Comparison of ENCODE assay signal across 18 cellular contexts in genomic region chr15:68220967-68221366, GRCh38. TPM values are rescaled to one million over a fixed set of nuclear protein-coding genes. Genes with fewer than 3 reads are reported as not detected.
DNase-seq lines count a peak whose midpoint lies in the region; ATAC-seq and TF ChIP-seq lines count a peak whose summit lies in the region.
"Had no signal": no experiment of that assay in that cellular context is flagged by ENCODE, and none has a peak within 500 bp of the region (broad histone marks: within the 10 kb centered on the region; RNA-seq: fewer than 3 reads in every experiment).

No MANE protein-coding gene starts in this region.

- DNase-seq in activated CD8-positive, alpha-beta memory T cell treated with anti-CD3 and anti-CD28 coated beads, Interleukin-2, amount 10 ng/mL, durations not matched to agents 7 days and 5 days, result peak; percentile 4
- DNase-seq in activated CD8-positive, alpha-beta memory T cell treated with anti-CD3 and anti-CD28 coated beads for 24 hours, result no peak
- DNase-seq in WTC11 (ENCODE audit: low spot score), result no peak
- peak; percentile 24 for DNase-seq in mesenteric fat pad (ENCODE audit: low spot score)
- peak; percentile 23 for DNase-seq in ureter (ENCODE audit: low spot score)
- no peak for DNase-seq in T-helper 1 cell
- DNase-seq: Calu3, DMS153, DND-41, HCEC 1CT, KBM-7, MG63, NCI-H2029, NCI-H446, NCI-H524 treated with DMSO at 0.1 percent for 48 hours, NCI-H774 had no signal

- no peak overlapping the region for H3K4me3 Mint-ChIP-seq in activated CD8-positive, alpha-beta memory T cell treated with anti-CD3 and anti-CD28 coated beads, Interleukin-2, amount 10 ng/mL, durations not matched to agents 7 days and 5 days
- H3K4me3 Mint-ChIP-seq in WTC11, result no peak overlapping the region

- TF ChIP-seq CTCF in WTC11 (IDR thresholded peaks at IDR 0.05), result no peak

- no peaks in the 10 kb centered on the region for H3K9me3 Mint-ChIP-seq in activated CD8-positive, alpha-beta memory T cell treated with anti-CD3 and anti-CD28 coated beads, Interleukin-2, amount 10 ng/mL, durations not matched to agents 7 days and 5 days (ENCODE audit: low read depth)
- peaks cover 17% of the 10 kb centered on the region for H3K9me3 Mint-ChIP-seq in WTC11

- no peak for ATAC-seq in activated CD8-positive, alpha-beta memory T cell treated with anti-CD3 and anti-CD28 coated beads, Interleukin-2, amount 10 ng/mL, durations not matched to agents 7 days and 5 days
- ATAC-seq in WTC11, result no peak
- no peak for ATAC-seq in HG03196 (IDR thresholded peaks at IDR 0.05; ENCODE audit: unreplicated experiment)
- ATAC-seq: Panc1 had no signal

- POLR2A ChIA-PET in WTC11 (lab: Charles Lee), result no interaction called here

- CTCF ChIA-PET in activated CD8-positive, alpha-beta memory T cell treated with anti-CD3 and anti-CD28 coated beads, Interleukin-2, amount 10 ng/mL, durations not matched to agents 7 days and 5 days (lab: Charles Lee), result interaction anchor here (1.6 kb wide), 1 partner anchor 10 kb away, joined by 8 read pairs; no protein-coding TSS in a partner anchor
- CTCF ChIA-PET in WTC11 (lab: Charles Lee), result interaction anchor here (1.7 kb wide), 1 partner anchor 10 kb away, joined by 6 read pairs; no protein-coding TSS in a partner anchor

- peaks cover 19% of the 10 kb centered on the region for H3K4me1 Mint-ChIP-seq in activated CD8-positive, alpha-beta memory T cell treated with anti-CD3 and anti-CD28 coated beads, Interleukin-2, amount 10 ng/mL, durations not matched to agents 7 days and 5 days
- H3K4me1 Mint-ChIP-seq in WTC11, result no peaks in the 10 kb centered on the region

- H3K36me3 Mint-ChIP-seq in activated CD8-positive, alpha-beta memory T cell treated with anti-CD3 and anti-CD28 coated beads, Interleukin-2, amount 10 ng/mL, durations not matched to agents 7 days and 5 days, result peaks cover 25% of the 10 kb centered on the region
- peaks cover 64% of the 10 kb centered on the region for H3K36me3 Mint-ChIP-seq in WTC11

- no peak overlapping the region for H3K27ac Mint-ChIP-seq in activated CD8-positive, alpha-beta memory T cell treated with anti-CD3 and anti-CD28 coated beads, Interleukin-2, amount 10 ng/mL, durations not matched to agents 7 days and 5 days
- no peak overlapping the region for H3K27ac Mint-ChIP-seq in WTC11

- no peaks in the 10 kb centered on the region for H3K27me3 Mint-ChIP-seq in activated CD8-positive, alpha-beta memory T cell treated with anti-CD3 and anti-CD28 coated beads, Interleukin-2, amount 10 ng/mL, durations not matched to agents 7 days and 5 days
- no peaks in the 10 kb centered on the region for H3K27me3 Mint-ChIP-seq in WTC11 (ENCODE audit: low read depth)

TF ChIP-seq in WTC11, 78 proteins besides CTCF, POLR2A, EP300 and RAD21:
- TF ChIP-seq NFYB (CRISPR knock-in tag; conservative IDR thresholded peaks at IDR 0.05; ENCODE audit: low read depth) (no peak), HMGA2 (CRISPR knock-in tag; IDR thresholded peaks at IDR 0.05) (0 out of 2 replicates have a peak, but pooled peaks have one; percentile 31)

RNA-seq across cellular contexts. Expression of gene CLN6, which starts 8.6 kb away (rescaled TPM):
- total RNA-seq in activated CD8-positive, alpha-beta memory T cell treated with anti-CD3 and anti-CD28 coated beads, Interleukin-2, amount 10 ng/mL, durations not matched to agents 7 days and 5 days, result 10 to 100 TPM; 60.2 to 64.6 TPM
- 50.2 to 52.2 TPM (median 50.8 TPM) in 3 replicates for total RNA-seq in WTC11 (2021)
- 24.7 TPM for total RNA-seq in mesenteric fat pad
- total RNA-seq in ureter, result 45.3 TPM

RNA-seq across cellular contexts. Expression of gene CALML4, which starts 15.8 kb away (rescaled TPM):
- total RNA-seq in activated CD8-positive, alpha-beta memory T cell treated with anti-CD3 and anti-CD28 coated beads, Interleukin-2, amount 10 ng/mL, durations not matched to agents 7 days and 5 days, result 10 to 100 TPM; 11.1 to 13.1 TPM
- total RNA-seq in WTC11 (2021) (8.9 to 10.1 TPM (median 9.8 TPM) in 3 replicates), mesenteric fat pad (7.2 TPM), ureter (6.3 TPM)

RNA-seq across cellular contexts. Expression of gene FEM1B, which starts 56.6 kb away (rescaled TPM):
- total RNA-seq in activated CD8-positive, alpha-beta memory T cell treated with anti-CD3 and anti-CD28 coated beads, Interleukin-2, amount 10 ng/mL, durations not matched to agents 7 days and 5 days, result 10 to 100 TPM; 48.3 to 50.1 TPM
- total RNA-seq in WTC11 (2021), result 59.7 to 64.8 TPM (median 62.4 TPM) in 3 replicates
- 48.7 TPM for total RNA-seq in mesenteric fat pad
- total RNA-seq in ureter, result 91.5 TPM

Comparison
In these comparisons a context has a peak if more than half of its experiments do, and no peak if none do; other contexts are left out.
1. DNase-seq: peak in activated CD8-positive, alpha-beta memory T cell treated with anti-CD3 and anti-CD28 coated beads, Interleukin-2, amount 10 ng/mL, durations not matched to agents 7 days and 5 days (single experiment), mesenteric fat pad (single experiment) and ureter (single experiment); none in activated CD8-positive, alpha-beta memory T cell treated with anti-CD3 and anti-CD28 coated beads for 24 hours (single experiment), WTC11 (single experiment) and T-helper 1 cell (0 of 5).